9 cellular contexts compared by ENCODE assay signal in genomic region chr7:152761116-152761748, GRCh38. TPM values are rescaled to one million over a fixed set of nuclear protein-coding genes. Genes with fewer than 3 reads are reported as not detected.
DNase-seq lines count a peak whose midpoint lies in the region; ATAC-seq and TF ChIP-seq lines count a peak whose summit lies in the region.
"Had no signal": no experiment of that assay in that cellular context is flagged by ENCODE, and none has a peak within 500 bp of the region (broad histone marks: within the 10 kb centered on the region; RNA-seq: fewer than 3 reads in every experiment).

No MANE protein-coding gene starts in this region.

- no peak for TF ChIP-seq CTCF in fibroblast of villous mesenchyme (IDR thresholded peaks at IDR 0.05; ENCODE audit: insufficient read depth, low read depth, low read length)

- 0 out of 22 replicates have a peak, but pooled peaks cover 0 to 5% (median 0%) of the 10 kb centered on the region in 11 experiments for H3K9me3 ChIP-seq in BLaER1 treated with 17β-estradiol and CSF1 and Interleukin-3, amounts not matched to agents 10 nM and 100 nM (replicated peaks in 1 of 11)
- H3K9me3 ChIP-seq in NT2/D1 (ENCODE audit: insufficient read depth, low read length) = no peaks in the 10 kb centered on the region

- peaks cover 14 to 20% (median 19%) of the 10 kb centered on the region in 10 experiments for H3K4me1 ChIP-seq in BLaER1 treated with 17β-estradiol and CSF1 and Interleukin-3, amounts not matched to agents 10 nM and 100 nM
- no peaks in the 10 kb centered on the region for H3K4me1 ChIP-seq in NT2/D1 (ENCODE audit: insufficient read depth, insufficient read length)
- H3K4me1 ChIP-seq: parathyroid adenoma had no signal

- peak overlapping the region in 9 of 10 experiments; percentile 79 to 100 (median 95); a peak in 12 of 20 replicates for H3K4me3 ChIP-seq in BLaER1 treated with 17β-estradiol and CSF1 and Interleukin-3, amounts not matched to agents 10 nM and 100 nM
- H3K4me3 ChIP-seq in NT2/D1 (ENCODE audit: insufficient read length, low read depth) (peak overlapping the region; percentile 77), fibroblast of villous mesenchyme (ENCODE audit: low read depth, low read length) (peak overlapping the region; percentile 8)

- no peaks in the 10 kb centered on the region for H3K36me3 ChIP-seq in BLaER1 treated with 17β-estradiol and CSF1 and Interleukin-3, amounts not matched to agents 10 nM and 100 nM
- H3K36me3 ChIP-seq in NT2/D1 (ENCODE audit: insufficient read depth, insufficient read length, low read length) = no peaks in the 10 kb centered on the region

- H3K27ac ChIP-seq in BLaER1 treated with 17β-estradiol and CSF1 and Interleukin-3, amounts not matched to agents 10 nM and 100 nM = no peak overlapping the region

- no peak for DNase-seq in NT2/D1 (ENCODE audit: low read depth, low spot score)
- DNase-seq in fibroblast of villous mesenchyme (ENCODE audit: low read depth) = no peak
- no peak for DNase-seq in NCI-H1694 (lab: John Stamatoyannopoulos, UW)
- DNase-seq in NK-92 (lab: John Stamatoyannopoulos, UW; ENCODE audit: unreplicated experiment) = no peak
- DNase-seq in COLO668 (lab: John Stamatoyannopoulos, UW; ENCODE audit: unreplicated experiment) = no peak

- peak overlapping the region; percentile 79 to 98 (median 94) for H3K4me2 ChIP-seq in BLaER1 treated with 17β-estradiol and CSF1 and Interleukin-3, amounts not matched to agents 10 nM and 100 nM

- peak overlapping the region in 6 of 11 experiments; percentile 95 to 97 (median 96); a peak in 6 of 22 replicates for H3K9ac ChIP-seq in BLaER1 treated with 17β-estradiol and CSF1 and Interleukin-3, amounts not matched to agents 10 nM and 100 nM
- H3K9ac ChIP-seq in NT2/D1 (ENCODE audit: insufficient read length, low read depth) = peak overlapping the region; percentile 45
- H3K9ac ChIP-seq: parathyroid adenoma had no signal

- no peaks in the 10 kb centered on the region for H3K27me3 ChIP-seq in BLaER1 treated with 17β-estradiol and CSF1 and Interleukin-3, amounts not matched to agents 10 nM and 100 nM
- H3K27me3 ChIP-seq in NT2/D1 (ENCODE audit: insufficient read depth, insufficient read length) = no peaks in the 10 kb centered on the region

- peak; percentile 26 for ATAC-seq in GM21447 (IDR thresholded peaks at IDR 0.05; ENCODE audit: unreplicated experiment)
- no peak for ATAC-seq in HG03045 (IDR thresholded peaks at IDR 0.05; ENCODE audit: unreplicated experiment)

- H4K20me1 ChIP-seq in BLaER1 treated with 17β-estradiol and CSF1 and Interleukin-3, amounts not matched to agents 10 nM and 100 nM = no peaks in the 10 kb centered on the region

RNA-seq across cellular contexts. Expression of gene ACTR3B, which starts 1.7 kb away (rescaled TPM):
- total RNA-seq in fibroblast of villous mesenchyme = 6.0 and 6.8 TPM in 2 replicates

Comparison
In these comparisons a context has a peak if more than half of its experiments do, and no peak if none do; other contexts are left out.
1. H3K4me3 ChIP-seq: peak in every context shown above with its lines; median percentile 95 in BLaER1 treated with 17β-estradiol and CSF1 and Interleukin-3, amounts not matched to agents 10 nM and 100 nM; 77 in NT2/D1; 8 in fibroblast of villous mesenchyme.